Comparison of ENCODE assay signal across 13 cellular contexts in the genomic region with DNA sequence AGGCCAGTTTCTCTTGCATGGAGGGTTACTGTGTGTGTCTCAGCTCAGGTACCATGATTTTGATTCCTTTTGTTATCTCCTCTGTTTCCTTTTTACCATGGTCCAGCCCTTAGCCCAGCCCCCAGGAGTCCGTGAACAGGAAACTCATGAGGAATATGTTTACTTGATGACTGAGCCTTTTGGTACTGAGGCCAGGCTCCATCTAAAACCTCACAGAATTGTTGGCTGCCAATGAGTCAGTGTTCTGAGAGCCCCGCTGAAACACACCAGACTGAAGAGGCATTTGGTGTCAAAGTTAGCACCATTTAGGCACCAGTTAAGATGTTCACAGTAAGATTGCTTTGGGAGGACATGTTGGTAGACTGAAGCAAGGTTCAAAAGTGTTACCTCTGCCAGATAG.
DNase-seq lines count a peak whose midpoint lies in the region; ATAC-seq and TF ChIP-seq lines count a peak whose summit lies in the region.
"Had no signal": no experiment of that assay in that cellular context is flagged by ENCODE, and none has a peak within 500 bp of the region (broad histone marks: within the 10 kb centered on the region; RNA-seq: fewer than 3 reads in every experiment).

No MANE protein-coding gene starts in this region.

- H3K36me3 ChIP-seq in lower lobe of right lung: no peaks in the 10 kb centered on the region
- H3K36me3 ChIP-seq: SJCRH30 had no signal

- peaks cover 45% of the 10 kb centered on the region for H3K36me3 Mint-ChIP-seq in stimulated activated memory B cell treated with anti-CD40 and anti-IgM and Interleukin-4, amounts not matched to agents 10 μg/mL and 1 μg/mL and 100 μg/mL, for 72 hours

- H3K27ac Mint-ChIP-seq in stimulated activated memory B cell treated with anti-CD40 and anti-IgM and Interleukin-4, amounts not matched to agents 10 μg/mL and 1 μg/mL and 100 μg/mL, for 72 hours: peak overlapping the region; percentile 42
- H3K27ac Mint-ChIP-seq: activated T-cell treated with anti-CD3 and anti-CD28 coated beads, Interleukin-2, amount 50 U/mL, for 72 hours had no signal

- no peak overlapping the region for H3K4me3 Mint-ChIP-seq in stimulated activated memory B cell treated with anti-CD40 and anti-IgM and Interleukin-4, amounts not matched to agents 10 μg/mL and 1 μg/mL and 100 μg/mL, for 72 hours
- H3K4me3 Mint-ChIP-seq: activated T-cell treated with anti-CD3 and anti-CD28 coated beads, Interleukin-2, amount 50 U/mL, for 72 hours had no signal

- H3K4me1 Mint-ChIP-seq in stimulated activated memory B cell treated with anti-CD40 and anti-IgM and Interleukin-4, amounts not matched to agents 10 μg/mL and 1 μg/mL and 100 μg/mL, for 72 hours: peaks cover 27% of the 10 kb centered on the region

- H3K9me3 Mint-ChIP-seq in stimulated activated memory B cell treated with anti-CD40 and anti-IgM and Interleukin-4, amounts not matched to agents 10 μg/mL and 1 μg/mL and 100 μg/mL, for 72 hours: no peaks in the 10 kb centered on the region
- H3K9me3 Mint-ChIP-seq: activated T-cell treated with anti-CD3 and anti-CD28 coated beads, Interleukin-2, amount 50 U/mL, for 72 hours had no signal

- ATAC-seq in SK-N-SH treated with all-trans-retinoic acid at 6 μM for 48 hours (peak; percentile 47; the same call in 2 of the 3 replicates), lower lobe of right lung (no peak), GM19452 (IDR thresholded peaks at IDR 0.05; ENCODE audit: unreplicated experiment) (no peak)
- no peak for ATAC-seq in stimulated activated memory B cell treated with anti-CD40 and anti-IgM and Interleukin-4, amounts not matched to agents 10 μg/mL and 1 μg/mL and 100 μg/mL, for 72 hours

- no peaks in the 10 kb centered on the region for H3K4me1 ChIP-seq in lower lobe of right lung
- H3K4me1 ChIP-seq: SJCRH30 had no signal

- H3K4me3 ChIP-seq in fibroblast of pulmonary artery (replicated peaks; ENCODE audit: low read depth, low read length) (no peak overlapping the region), lower lobe of right lung (no peak overlapping the region)
- H3K4me3 ChIP-seq: SJCRH30 had no signal

- H3K27me3 Mint-ChIP-seq in stimulated activated memory B cell treated with anti-CD40 and anti-IgM and Interleukin-4, amounts not matched to agents 10 μg/mL and 1 μg/mL and 100 μg/mL, for 72 hours: no peaks in the 10 kb centered on the region

- no peak for TF ChIP-seq CTCF in fibroblast of pulmonary artery (IDR thresholded peaks at IDR 0.05; ENCODE audit: low read length, missing control alignments)
- no peak for TF ChIP-seq CTCF in lower lobe of right lung (IDR thresholded peaks at IDR 0.05)

- no peak overlapping the region for H3K27ac ChIP-seq in lower lobe of right lung
- H3K27ac ChIP-seq: HL-60, SJCRH30 had no signal

- DNase-seq in GM04504 (ENCODE audit: low read depth): peak; percentile 58
- peak; percentile 60 for DNase-seq in fibroblast of pulmonary artery (ENCODE audit: low read depth)
- DNase-seq in lower lobe of right lung: no peak
- no peak for DNase-seq in SHP77 treated with DMSO at 0.1 percent for 48 hours (lab: John Stamatoyannopoulos, UW)
- DNase-seq: activated T-cell treated with anti-CD3 and anti-CD28 coated beads, Interleukin-2, amount 50 U/mL, for 72 hours; NCI-H1105 treated with DMSO at 0.1 percent for 48 hours; NCI-H510A treated with DMSO at 0.1 percent for 48 hours; SJCRH30; stimulated activated naive CD4-positive, alpha-beta T cell treated with Interleukin-2 at 50 U/mL for 16 hours had no signal

- H3K27me3 ChIP-seq in lower lobe of right lung (ENCODE audit: low read depth): no peaks in the 10 kb centered on the region
- H3K27me3 ChIP-seq: SJCRH30 had no signal

- H3K9me3 ChIP-seq in lower lobe of right lung: no peaks in the 10 kb centered on the region
- H3K9me3 ChIP-seq: SJCRH30 had no signal

- intact Hi-C loops in lower lobe of right lung (cut with DNase I): no loop called here

TF ChIP-seq in SK-N-SH treated with all-trans-retinoic acid at 6 μM for 48 hours, 23 proteins besides CTCF, POLR2A, EP300 and RAD21:
- TF ChIP-seq ESRRG (CRISPR knock-in tag; IDR thresholded peaks at IDR 0.05) (no peak), ZFP3 (CRISPR knock-in tag; IDR thresholded peaks at IDR 0.05) (no peak)

Comparison
In these comparisons a context has a peak if more than half of its experiments do, and no peak if none do; other contexts are left out.
1. DNase-seq: peak in GM04504 (single experiment) and fibroblast of pulmonary artery (single experiment); none in lower lobe of right lung (single experiment) and SHP77 treated with DMSO at 0.1 percent for 48 hours (single experiment).